In genomic region chr7:134316539-134317344, GRCh38 we compare ENCODE assay signal across 8 cellular contexts. TPM values are rescaled to one million over a fixed set of nuclear protein-coding genes. Genes with fewer than 3 reads are reported as not detected.
DNase-seq lines count a peak whose midpoint lies in the region; ATAC-seq and TF ChIP-seq lines count a peak whose summit lies in the region.

Gene SLC35B4, minus strand, starts transcription at chr7:134316930. Its CDS starts 179 bp downstream, at chr7:134316751.

- H3K9me3 Mint-ChIP-seq in activated naive CD4-positive, alpha-beta T cell treated with anti-CD3 and anti-CD28 coated beads for 36 hours: no peaks in the 10 kb centered on the region

- intact Hi-C loops in activated naive CD4-positive, alpha-beta T cell treated with anti-CD3 and anti-CD28 coated beads for 36 hours (cut with micrococcal nuclease): loop anchor here (1.0 to 10.0 kb wide), 14 partner anchors 42 to 1659 kb away; partner anchors contain the start of genes AGBL3, BPGM, CHCHD3 and EXOC4

- peak within 1 kb of the TSS; percentile 92 for H3K4me3 Mint-ChIP-seq in activated naive CD4-positive, alpha-beta T cell treated with anti-CD3 and anti-CD28 coated beads for 36 hours

- TF ChIP-seq EP300 in gastroesophageal sphincter (IDR thresholded peaks at IDR 0.05): no peak

- no peaks in the 10 kb centered on the region for H3K27me3 ChIP-seq in GM06990 (replicated peaks; ENCODE audit: control insufficient read depth, insufficient read depth, low read length)
- no peaks in the 10 kb centered on the region for H3K27me3 ChIP-seq in gastroesophageal sphincter
- H3K27me3 ChIP-seq in neutrophil: peaks cover 16% of the 10 kb centered on the region

- CTCF ChIA-PET in activated naive CD4-positive, alpha-beta T cell treated with anti-CD3 and anti-CD28 coated beads for 36 hours (lab: Charles Lee): interaction anchor here (1.1 to 2.8 kb wide), 5 partner anchors 9 to 42 kb away, joined by 3 to 15 read pairs (median 5); no protein-coding TSS in a partner anchor

- H3K36me3 ChIP-seq in GM06990 (ENCODE audit: control insufficient read depth, insufficient read depth, low read length) (no peaks in the 10 kb centered on the region), gastroesophageal sphincter (peaks cover 0 to 5% of the 10 kb centered on the region in 2 donors), neutrophil (no peaks in the 10 kb centered on the region)

- H3K9me3 ChIP-seq in gastroesophageal sphincter (no peaks in the 10 kb centered on the region), neutrophil (no peaks in the 10 kb centered on the region)

- H3K36me3 Mint-ChIP-seq in activated naive CD4-positive, alpha-beta T cell treated with anti-CD3 and anti-CD28 coated beads for 36 hours (ENCODE audit: low read depth): no peaks in the 10 kb centered on the region

- H3K27ac ChIP-seq in gastroesophageal sphincter (peak within 1 kb of the TSS; percentile 36 to 88 (median 86)), neutrophil (no peak within 1 kb of the TSS)

- ATAC-seq in gastroesophageal sphincter: peak; percentile 99

- H3K4me3 ChIP-seq in GM06990 (replicated peaks; ENCODE audit: low read depth, low read length) (peak within 1 kb of the TSS; percentile 88), HFF-Myc (replicated peaks; ENCODE audit: low read depth, low read length) (peak within 1 kb of the TSS; percentile 64), gastroesophageal sphincter (peak within 1 kb of the TSS; percentile 68 to 84), neutrophil (ENCODE audit: low read depth in 1 of 2, low read length in 1 of 2) (peak within 1 kb of the TSS; percentile 75 to 76)

- H3K4me1 ChIP-seq in gastroesophageal sphincter (peaks cover 0 to 15% (median 0%) of the 10 kb centered on the region in 3 donors), neutrophil (ENCODE audit: control insufficient read depth in 1 of 2, insufficient read depth in 1 of 2, low read depth in 1 of 2, low read length in 1 of 2) (peaks cover 4 to 5% of the 10 kb centered on the region in 2 experiments)

- TF ChIP-seq CTCF in GM06990 (IDR thresholded peaks at IDR 0.05; ENCODE audit: insufficient read depth, low read length, poor library complexity, severe bottlenecking) (peak; percentile 27), HFF-Myc (IDR thresholded peaks at IDR 0.05; ENCODE audit: low read depth, low read length, missing control alignments) (peak; percentile 18), gastroesophageal sphincter (IDR thresholded peaks at IDR 0.05) (peak in 3 of 4 experiments; percentile 28 to 53 (median 39)), neutrophil (IDR thresholded peaks at IDR 0.05) (no peak)

- DNase-seq in GM06990 (ENCODE audit: extremely low read depth, insufficient read length) (peak; percentile 96), HFF-Myc (ENCODE audit: extremely low read depth, low read depth) (peak; percentile 91), NAMALWA (ENCODE audit: low spot score) (peak; percentile 99), SK-N-DZ (ENCODE audit: low spot score) (peak; percentile 97), superior temporal gyrus (ENCODE audit: extremely low spot score) (peak; percentile 97)
- DNase-seq in activated naive CD4-positive, alpha-beta T cell treated with anti-CD3 and anti-CD28 coated beads for 36 hours: peak; percentile 97

- H3K27ac Mint-ChIP-seq in activated naive CD4-positive, alpha-beta T cell treated with anti-CD3 and anti-CD28 coated beads for 36 hours: peak within 1 kb of the TSS; percentile 77

- H3K27me3 Mint-ChIP-seq in activated naive CD4-positive, alpha-beta T cell treated with anti-CD3 and anti-CD28 coated beads for 36 hours (ENCODE audit: low read depth): no peaks in the 10 kb centered on the region

- peaks cover 16% of the 10 kb centered on the region for H3K4me1 Mint-ChIP-seq in activated naive CD4-positive, alpha-beta T cell treated with anti-CD3 and anti-CD28 coated beads for 36 hours (ENCODE audit: low read depth)

- peak; percentile 12 to 21 for TF ChIP-seq POLR2A in gastroesophageal sphincter (IDR thresholded peaks at IDR 0.05)

- 0% methylated on average over 9 of the region's 69 CpGs; no CpG with 5 or more reads in 1 of the 2 donors for WGBS in gastroesophageal sphincter (ENCODE audit: low coverage in 1 of 2), 2 donors

RNA-seq across cellular contexts. Expression of gene SLC35B4, which starts in this region (rescaled TPM):
- polyA plus RNA-seq in SK-N-DZ (2014; cell fraction: cytosol; rRNA removed): 11.2 and 12.9 TPM in 2 replicates
- 9.1 and 13.2 TPM in 2 replicates for polyA plus RNA-seq in SK-N-DZ (2014; cell fraction: nucleus; rRNA removed)
- total RNA-seq in activated naive CD4-positive, alpha-beta T cell treated with anti-CD3 and anti-CD28 coated beads for 36 hours: 10 to 100 TPM in 1 of 2 experiments, 1 to 10 TPM in 1; 7.9 to 10.3 TPM
- 10 to 100 TPM in 2 of 4 donors, 1 to 10 TPM in 2; 7.3 to 14.4 (median 10.7) TPM for total RNA-seq in gastroesophageal sphincter
